In the genomic region with DNA sequence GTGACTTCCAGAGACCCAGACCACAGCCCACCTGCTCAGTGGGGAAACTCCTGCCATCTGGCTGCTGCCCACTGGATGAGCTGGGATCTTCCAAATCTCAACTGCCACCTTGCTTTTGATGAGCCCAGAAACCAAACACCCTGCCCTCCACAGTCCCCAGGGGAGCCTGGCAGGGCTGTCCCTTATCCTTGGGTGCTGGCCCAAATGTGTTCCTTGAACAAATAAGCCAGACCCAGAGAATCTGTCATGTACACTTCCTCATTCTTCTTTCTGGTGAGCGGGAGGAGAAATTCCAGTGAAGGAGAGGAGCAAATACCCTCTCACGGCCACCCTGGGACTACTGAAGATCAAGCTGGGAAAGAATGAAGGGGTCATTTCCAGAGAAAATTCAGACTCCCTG, we compare ENCODE assay signal across 1 cellular context.
TF ChIP-seq lines count a peak whose summit lies in the region.

No MANE protein-coding gene starts in this region.

TF ChIP-seq in HepG2, 621 proteins besides CTCF, POLR2A, EP300 and RAD21 (continued from another document):
- TF ChIP-seq RXRB (CRISPR knock-in tag; IDR thresholded peaks at IDR 0.05; ENCODE audit: borderline replicate concordance) (no peak), EHMT2 (IDR thresholded peaks at IDR 0.05; ENCODE audit: borderline replicate concordance, low read depth, low read length) (no peak)
- TF ChIP-seq, protein P1, sequence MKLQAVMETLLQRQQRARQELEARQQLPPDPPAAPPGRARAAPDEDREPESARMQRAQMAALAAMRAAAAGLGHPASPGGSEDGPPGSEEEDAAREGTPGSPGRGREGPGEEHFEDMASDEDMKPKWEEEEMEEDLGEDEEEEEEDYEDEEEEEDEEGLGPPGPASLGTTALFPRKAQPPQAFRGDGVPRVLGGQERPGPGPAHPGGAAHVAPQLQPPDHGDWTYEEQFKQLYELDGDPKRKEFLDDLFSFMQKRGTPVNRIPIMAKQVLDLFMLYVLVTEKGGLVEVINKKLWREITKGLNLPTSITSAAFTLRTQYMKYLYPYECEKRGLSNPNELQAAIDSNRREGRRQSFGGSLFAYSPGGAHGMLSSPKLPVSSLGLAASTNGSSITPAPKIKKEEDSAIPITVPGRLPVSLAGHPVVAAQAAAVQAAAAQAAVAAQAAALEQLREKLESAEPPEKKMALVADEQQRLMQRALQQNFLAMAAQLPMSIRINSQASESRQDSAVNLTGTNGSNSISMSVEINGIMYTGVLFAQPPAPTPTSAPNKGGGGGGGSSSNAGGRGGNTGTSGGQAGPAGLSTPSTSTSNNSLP (IDR thresholded peaks at IDR 0.05; ENCODE audit: low read depth, low read length), result no peak
